In the genomic region with DNA sequence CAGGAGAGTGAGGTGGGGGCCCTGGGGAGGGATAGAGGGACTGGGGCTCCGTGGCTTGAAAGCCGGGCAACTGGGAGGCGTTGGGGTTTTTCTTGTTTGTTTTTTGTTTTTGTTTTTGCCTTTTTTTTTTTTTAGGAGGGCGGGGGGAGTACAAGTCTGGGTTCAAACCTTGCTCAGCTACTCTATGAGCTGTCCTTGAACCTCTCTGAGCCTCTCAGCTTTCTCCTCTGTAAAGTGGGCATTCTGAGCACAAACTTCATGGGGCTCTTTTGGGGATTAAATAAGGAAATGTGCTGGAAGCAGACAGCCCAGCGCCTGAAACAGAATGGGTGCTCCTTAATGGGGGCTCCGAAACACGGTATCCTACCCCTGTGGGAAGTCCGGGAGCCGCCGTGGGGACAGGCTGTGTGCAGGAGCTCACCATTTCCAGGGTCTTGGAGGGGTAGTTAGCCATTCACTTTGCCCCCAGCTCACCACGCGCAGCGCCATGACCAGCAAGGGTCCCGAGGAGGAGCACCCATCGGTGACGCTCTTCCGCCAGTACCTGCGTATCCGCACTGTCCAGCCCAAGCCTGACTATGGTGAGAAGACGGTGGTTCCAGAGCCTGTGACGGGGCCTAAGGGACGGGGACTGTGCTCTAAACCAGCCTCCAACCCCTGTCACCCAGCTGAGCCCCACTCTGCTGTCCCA, we compare ENCODE assay signal across 9 cellular contexts. TPM values are rescaled to one million over a fixed set of nuclear protein-coding genes. Genes with fewer than 3 reads are reported as not detected.
DNase-seq lines count a peak whose midpoint lies in the region; ATAC-seq, FAIRE-seq and TF ChIP-seq lines count a peak whose summit lies in the region.
"Had no signal": no experiment of that assay in that cellular context is flagged by ENCODE, and none has a peak within 500 bp of the region (broad histone marks: within the 10 kb centered on the region; RNA-seq: fewer than 3 reads in every experiment).

No MANE protein-coding gene starts in this region.

- peaks cover 8 to 37% (median 21%) of the 10 kb centered on the region in 4 donors for H3K4me1 Mint-ChIP-seq in CD4-positive, CD25-positive, alpha-beta regulatory T cell

- no peak for DNase-seq in CD4-positive, CD25-positive, alpha-beta regulatory T cell
- no peak for DNase-seq in PC-9
- no peak for DNase-seq in endothelial cell of umbilical vein (ENCODE audit: low read depth, low spot score)
- DNase-seq in NCI-H748 treated with DMSO at 0.1 percent for 48 hours (lab: John Stamatoyannopoulos, UW), result no peak
- no peak for DNase-seq in SW480 (ENCODE audit: low spot score)

- H3K79me2 ChIP-seq in PC-9 (ENCODE audit: low read depth) (0 out of 2 replicates have a peak, but pooled peaks cover 10% of the 10 kb centered on the region), endothelial cell of umbilical vein (ENCODE audit: control insufficient read depth, insufficient read depth, low read length) (no peaks in the 10 kb centered on the region)

- dilution Hi-C loops in endothelial cell of umbilical vein (cut with MboI; ENCODE audit: extremely low pct_ligation_motif_present, low sequenced_read_pairs), result no loop called here

- no peaks in the 10 kb centered on the region for H3K36me3 Mint-ChIP-seq in CD4-positive, CD25-positive, alpha-beta regulatory T cell

- TF ChIP-seq POLR2A in endothelial cell of umbilical vein (IDR thresholded peaks at IDR 0.05; ENCODE audit: low read depth, low read length), result no peak

- H4K20me1 ChIP-seq in PC-9 (ENCODE audit: insufficient read depth) (no peaks in the 10 kb centered on the region), endothelial cell of umbilical vein (replicated peaks; ENCODE audit: control insufficient read depth, extremely low read depth, insufficient read depth, low read length) (no peaks in the 10 kb centered on the region)

- H3K27ac ChIP-seq in CD4-positive, CD25-positive, alpha-beta regulatory T cell (ENCODE audit: insufficient read depth, low read length, poor library complexity, severe bottlenecking), result peak overlapping the region; percentile 85
- H3K27ac ChIP-seq in PC-9, result peak overlapping the region; percentile 89
- peak overlapping the region; percentile 39 for H3K27ac ChIP-seq in endothelial cell of umbilical vein (ENCODE audit: insufficient read depth, low read depth, low read length)

- intact Hi-C loops in PC-9 (cut with micrococcal nuclease; ENCODE audit: unreplicated experiment) (loop anchor here (2.0 kb wide), 1 partner anchor 41 kb away; the partner anchor contains the start of gene PARP3), endothelial cell of umbilical vein (cut with micrococcal nuclease) (loop anchor here (1.0 to 2.0 kb wide), 3 partner anchors 8 to 41 kb away; partner anchors contain the start of genes ABHD14A, PARP3 and RPL29)

- H3K9me2 ChIP-seq in PC-9 (ENCODE audit: insufficient read depth), result no peaks in the 10 kb centered on the region

- no peaks in the 10 kb centered on the region for H3K9me1 ChIP-seq in endothelial cell of umbilical vein (replicated peaks; ENCODE audit: control insufficient read depth, extremely low read depth, insufficient read depth, low read length)

- no peak overlapping the region for H3K4me3 ChIP-seq in CD4-positive, CD25-positive, alpha-beta regulatory T cell (ENCODE audit: low read depth, low read length)
- H3K4me3 ChIP-seq in PC-9 (peak overlapping the region; percentile 67), endothelial cell of umbilical vein (replicated peaks in 1 of 3; ENCODE audit: insufficient read depth in 1 of 3, low read depth in 1 of 3, low read length in 3 of 3) (peak overlapping the region; percentile 28 to 48 (median 39)), neuron (ENCODE audit: low read length) (peak overlapping the region; percentile 40)

- H3K4me2 ChIP-seq in PC-9, result peak overlapping the region; percentile 93
- peak overlapping the region; percentile 12 for H3K4me2 ChIP-seq in endothelial cell of umbilical vein (ENCODE audit: insufficient read depth, low read length)

- peaks cover 30% of the 10 kb centered on the region for H3K4me1 ChIP-seq in CD4-positive, CD25-positive, alpha-beta regulatory T cell (ENCODE audit: control insufficient read depth, insufficient read depth, low read length, poor library complexity, severe bottlenecking)
- H3K4me1 ChIP-seq in PC-9 (replicated peaks; ENCODE audit: insufficient read depth) (peaks cover 29% of the 10 kb centered on the region), endothelial cell of umbilical vein (ENCODE audit: control insufficient read depth, extremely low read depth, insufficient read depth, low read length) (peaks cover 14% of the 10 kb centered on the region), neuron (ENCODE audit: insufficient read depth, low read length) (peaks cover 10% of the 10 kb centered on the region)

- no peaks in the 10 kb centered on the region for H3K9me3 ChIP-seq in CD4-positive, CD25-positive, alpha-beta regulatory T cell (ENCODE audit: control insufficient read depth in 2 of 2, low read length in 2 of 2)
- H3K9me3 ChIP-seq in PC-9 (ENCODE audit: insufficient read depth, low read depth) (no peaks in the 10 kb centered on the region), endothelial cell of umbilical vein (replicated peaks; ENCODE audit: control insufficient read depth, insufficient read depth, low read length) (no peaks in the 10 kb centered on the region), neuron (ENCODE audit: low read length) (no peaks in the 10 kb centered on the region)

- TF ChIP-seq CTCF in PC-9 (conservative IDR thresholded peaks at IDR 0.05) (no peak), endothelial cell of umbilical vein (IDR thresholded peaks at IDR 0.05; ENCODE audit: extremely low read depth in 1 of 2, insufficient read depth in 1 of 2, low read depth in 1 of 2, low read length in 2 of 2) (no peak)

- BruUV-seq in PC-9 (replicated peaks; lab: Mats Ljungman, UMichigan) (TSS peak; percentile 86), endothelial cell of umbilical vein (replicated peaks; lab: Mats Ljungman, UMichigan) (TSS peak; percentile 73)

- H3F3A ChIP-seq in PC-9 (ENCODE audit: insufficient read depth, low read depth), result peaks cover 41% of the 10 kb centered on the region

- ATAC-seq in CD4-positive, CD25-positive, alpha-beta regulatory T cell (ENCODE audit: low read depth in 2 of 2), result peak; percentile 4 to 8
- no peak for ATAC-seq in HG03139 (IDR thresholded peaks at IDR 0.05; ENCODE audit: unreplicated experiment)
- ATAC-seq in HG03097 (IDR thresholded peaks at IDR 0.05; ENCODE audit: low FRiP score, unreplicated experiment), result no peak

- no peaks in the 10 kb centered on the region for H3K27me3 Mint-ChIP-seq in CD4-positive, CD25-positive, alpha-beta regulatory T cell

- POLR2A ChIA-PET in PC-9 (lab: Charles Lee; ENCODE audit: unreplicated experiment) (interaction anchor here (0.5 to 1.3 kb wide), 4 partner anchors 10 to 912 kb away, joined by 3 to 18 read pairs (median 6); partner anchors contain the start of genes ABHD14B and RPL29), endothelial cell of umbilical vein (lab: Charles Lee) (interaction anchor here (0.6 to 1.9 kb wide), 3 partner anchors 9 to 15 kb away, joined by 3 to 15 read pairs (median 3); partner anchors contain the start of gene RPL29)

- no peaks in the 10 kb centered on the region for H3K36me3 ChIP-seq in CD4-positive, CD25-positive, alpha-beta regulatory T cell (ENCODE audit: control insufficient read depth, insufficient read depth, low read length)
- H3K36me3 ChIP-seq in PC-9 (ENCODE audit: low read depth), result no peaks in the 10 kb centered on the region
- no peaks in the 10 kb centered on the region for H3K36me3 ChIP-seq in endothelial cell of umbilical vein (ENCODE audit: control insufficient read depth in 2 of 2, extremely low read depth in 1 of 2, insufficient read depth in 2 of 2, low read length in 2 of 2)
- H3K36me3 ChIP-seq in neuron (ENCODE audit: insufficient read depth, low read length), result peaks cover 5% of the 10 kb centered on the region

- H3K9ac ChIP-seq in endothelial cell of umbilical vein (replicated peaks; ENCODE audit: extremely low read depth, insufficient read depth, low read length), result peak overlapping the region; percentile 53

- CTCF ChIA-PET in PC-9 (lab: Charles Lee) (interaction anchor here (0.6 to 2.5 kb wide), 3 partner anchors 10 to 237 kb away, joined by 3 to 15 read pairs (median 9); partner anchors contain the start of genes ABHD14A and ABHD14B), endothelial cell of umbilical vein (lab: Charles Lee) (interaction anchor here (1.1 to 3.0 kb wide), 7 partner anchors 10 to 73 kb away, joined by 3 to 37 read pairs (median 7); partner anchors contain the start of genes ABHD14A, ABHD14B, DUSP7 and PCBP4)

- FAIRE-seq in endothelial cell of umbilical vein (lab: Jason Lieb, UNC), result no peak
- FAIRE-seq: TTC549 had no signal

- H2AFZ ChIP-seq in PC-9 (peak overlapping the region; percentile 80; the same call in 1 of the 2 replicates), endothelial cell of umbilical vein (ENCODE audit: low read depth, low read length) (peak overlapping the region; percentile 8), neuron (ENCODE audit: low read depth, low read length) (peak overlapping the region; percentile 54)

- no peaks in the 10 kb centered on the region for H3K27me3 ChIP-seq in CD4-positive, CD25-positive, alpha-beta regulatory T cell (ENCODE audit: control insufficient read depth, insufficient read depth, low read length)
- H3K27me3 ChIP-seq in PC-9 (ENCODE audit: insufficient read depth, low read depth) (no peaks in the 10 kb centered on the region), endothelial cell of umbilical vein (ENCODE audit: control insufficient read depth in 2 of 2, insufficient read depth in 2 of 2, low read length in 2 of 2) (no peaks in the 10 kb centered on the region), neuron (ENCODE audit: insufficient read depth, low read length) (no peaks in the 10 kb centered on the region)

- peak overlapping the region; percentile 89 to 98 (median 96) for H3K27ac Mint-ChIP-seq in CD4-positive, CD25-positive, alpha-beta regulatory T cell

- peak overlapping the region; percentile 93 to 95 (median 94) for H3K4me3 Mint-ChIP-seq in CD4-positive, CD25-positive, alpha-beta regulatory T cell

- H3K9me3 Mint-ChIP-seq in CD4-positive, CD25-positive, alpha-beta regulatory T cell, result peaks cover 0 to 1% (median 0%) of the 10 kb centered on the region in 7 donors

RNA-seq across cellular contexts. Expression of gene ACY1, which starts 0.4 kb away (rescaled TPM):
- 6.7 TPM for total RNA-seq in CD4-positive, CD25-positive, alpha-beta regulatory T cell
- polyA plus RNA-seq in CD4-positive, CD25-positive, alpha-beta regulatory T cell, result 10 to 100 TPM in 3 of 4 donors, 1 to 10 TPM in 1; 6.4 to 14.7 (median 11.3) TPM
- total RNA-seq in PC-9 (2021) (52.2 and 63.3 TPM in 2 replicates), endothelial cell of umbilical vein (12.3 and 13.4 TPM in 2 replicates)
- polyA plus RNA-seq in endothelial cell of umbilical vein, result 32.9 and 41.2 TPM in 2 replicates
- 19.2 and 21.5 TPM in 2 replicates for polyA plus RNA-seq in endothelial cell of umbilical vein (2011; cell fraction: cytosol; rRNA removed)
- polyA plus RNA-seq in endothelial cell of umbilical vein (2011; cell fraction: nucleus; rRNA removed), result 26.2 and 28.1 TPM in 2 replicates
- 14.0 and 23.9 TPM in 2 replicates for polyA plus RNA-seq in endothelial cell of umbilical vein (2012)
- 14.8 and 40.9 TPM in 2 replicates for polyA minus RNA-seq in endothelial cell of umbilical vein
- 32.8 TPM for polyA minus RNA-seq in endothelial cell of umbilical vein (2011; cell fraction: cytosol; rRNA and poly(A)+ RNA removed)
- 7.0 and 7.5 TPM in 2 replicates for polyA minus RNA-seq in endothelial cell of umbilical vein (2011; cell fraction: nucleus; rRNA and poly(A)+ RNA removed)

RNA-seq across cellular contexts. Expression of gene ABHD14A, which starts 8.9 kb away (rescaled TPM):
- total RNA-seq in CD4-positive, CD25-positive, alpha-beta regulatory T cell, result 12.7 TPM
- polyA plus RNA-seq in CD4-positive, CD25-positive, alpha-beta regulatory T cell, result 100 to 1,000 TPM in 2 of 4 donors, 10 to 100 TPM in 2; 91.0 to 137 (median 105) TPM
- total RNA-seq in PC-9 (2021) (7.1 and 9.9 TPM in 2 replicates), endothelial cell of umbilical vein (6.6 and 8.2 TPM in 2 replicates)
- polyA plus RNA-seq in endothelial cell of umbilical vein, result 23.7 and 30.6 TPM in 2 replicates
- 15.3 and 19.4 TPM in 2 replicates for polyA plus RNA-seq in endothelial cell of umbilical vein (2011; cell fraction: cytosol; rRNA removed)
- polyA plus RNA-seq in endothelial cell of umbilical vein (2011; cell fraction: nucleus; rRNA removed), result 5.9 and 6.3 TPM in 2 replicates
- 7.2 and 7.6 TPM in 2 replicates for polyA plus RNA-seq in endothelial cell of umbilical vein (2012)
- polyA minus RNA-seq in endothelial cell of umbilical vein, result 7.7 and 7.9 TPM in 2 replicates
- 16.3 TPM for polyA minus RNA-seq in endothelial cell of umbilical vein (2011; cell fraction: cytosol; rRNA and poly(A)+ RNA removed)
- 1.5 TPM in 1 of 2 replicates, not detected in the other for polyA minus RNA-seq in endothelial cell of umbilical vein (2011; cell fraction: nucleus; rRNA and poly(A)+ RNA removed)

RNA-seq across cellular contexts. Expression of gene ABHD14B, which starts 9.9 kb away (rescaled TPM):
- 45.1 TPM for total RNA-seq in CD4-positive, CD25-positive, alpha-beta regulatory T cell
- polyA plus RNA-seq in CD4-positive, CD25-positive, alpha-beta regulatory T cell, result 10 to 100 TPM; 60.3 to 86.1 (median 78.8) TPM
- total RNA-seq in PC-9 (2021) (63.2 and 64.4 TPM in 2 replicates), endothelial cell of umbilical vein (15.8 and 20.5 TPM in 2 replicates)
- 50.3 and 54.3 TPM in 2 replicates for polyA plus RNA-seq in endothelial cell of umbilical vein
- polyA plus RNA-seq in endothelial cell of umbilical vein (2011; cell fraction: cytosol; rRNA removed), result 27.3 and 28.0 TPM in 2 replicates
- polyA plus RNA-seq in endothelial cell of umbilical vein (2011; cell fraction: nucleus; rRNA removed), result 17.2 TPM in 2 replicates
- polyA plus RNA-seq in endothelial cell of umbilical vein (2012), result 25.0 and 34.4 TPM in 2 replicates
- 33.9 and 36.6 TPM in 2 replicates for polyA minus RNA-seq in endothelial cell of umbilical vein
- polyA minus RNA-seq in endothelial cell of umbilical vein (2011; cell fraction: cytosol; rRNA and poly(A)+ RNA removed), result 31.9 TPM
- polyA minus RNA-seq in endothelial cell of umbilical vein (2011; cell fraction: nucleus; rRNA and poly(A)+ RNA removed), result 5.6 and 8.2 TPM in 2 replicates

RNA-seq across cellular contexts. Expression of gene RPL29, which starts 12.0 kb away (rescaled TPM):
- total RNA-seq in CD4-positive, CD25-positive, alpha-beta regulatory T cell, result 1,128 TPM
- 1,000 to 10,000 TPM; 1,236 to 1,661 (median 1,413) TPM for polyA plus RNA-seq in CD4-positive, CD25-positive, alpha-beta regulatory T cell
- total RNA-seq in PC-9 (2021) (942 and 1,278 TPM in 2 replicates), endothelial cell of umbilical vein (1,127 and 1,236 TPM in 2 replicates)
- polyA plus RNA-seq in endothelial cell of umbilical vein, result 2,177 and 2,233 TPM in 2 replicates
- 2,878 and 3,285 TPM in 2 replicates for polyA plus RNA-seq in endothelial cell of umbilical vein (2011; cell fraction: cytosol; rRNA removed)
- polyA plus RNA-seq in endothelial cell of umbilical vein (2011; cell fraction: nucleus; rRNA removed), result 757 and 761 TPM in 2 replicates
- polyA plus RNA-seq in endothelial cell of umbilical vein (2012), result 1,767 and 2,009 TPM in 2 replicates
- 662 and 669 TPM in 2 replicates for polyA minus RNA-seq in endothelial cell of umbilical vein
- 1,316 TPM for polyA minus RNA-seq in endothelial cell of umbilical vein (2011; cell fraction: cytosol; rRNA and poly(A)+ RNA removed)
- polyA minus RNA-seq in endothelial cell of umbilical vein (2011; cell fraction: nucleus; rRNA and poly(A)+ RNA removed), result 163 and 166 TPM in 2 replicates

RNA-seq across cellular contexts. Expression of gene PCBP4, which starts 16.5 kb away (rescaled TPM):
- 24.6 TPM for total RNA-seq in CD4-positive, CD25-positive, alpha-beta regulatory T cell
- 10 to 100 TPM in 3 of 4 donors, 1 to 10 TPM in 1; 9.6 to 19.4 (median 12.9) TPM for polyA plus RNA-seq in CD4-positive, CD25-positive, alpha-beta regulatory T cell
- total RNA-seq in PC-9 (2021), result 14.7 and 17.9 TPM in 2 replicates
- total RNA-seq in endothelial cell of umbilical vein, result 42.7 and 46.5 TPM in 2 replicates
- 63.1 and 75.4 TPM in 2 replicates for polyA plus RNA-seq in endothelial cell of umbilical vein
- polyA plus RNA-seq in endothelial cell of umbilical vein (2011; cell fraction: cytosol; rRNA removed), result 36.6 and 47.2 TPM in 2 replicates
- 168 and 200 TPM in 2 replicates for polyA plus RNA-seq in endothelial cell of umbilical vein (2011; cell fraction: nucleus; rRNA removed)
- polyA plus RNA-seq in endothelial cell of umbilical vein (2012), result 33.7 and 41.7 TPM in 2 replicates
- polyA minus RNA-seq in endothelial cell of umbilical vein, result 27.4 and 28.6 TPM in 2 replicates
- polyA minus RNA-seq in endothelial cell of umbilical vein (2011; cell fraction: cytosol; rRNA and poly(A)+ RNA removed), result 8.5 TPM
- polyA minus RNA-seq in endothelial cell of umbilical vein (2011; cell fraction: nucleus; rRNA and poly(A)+ RNA removed), result 12.5 and 18.1 TPM in 2 replicates

Comparison
In these comparisons a context has a peak if more than half of its experiments do, and no peak if none do; other contexts are left out.
1. ATAC-seq: peak in CD4-positive, CD25-positive, alpha-beta regulatory T cell (2 of 2); none in HG03139 (single experiment) and HG03097 (single experiment).
2. H3K27ac ChIP-seq: peak in every context shown above with its lines; median percentile 89 in PC-9; 85 in CD4-positive, CD25-positive, alpha-beta regulatory T cell; 39 in endothelial cell of umbilical vein.
3. H2AFZ ChIP-seq: peak in every context shown above with its lines; median percentile 80 in PC-9; 54 in neuron; 8 in endothelial cell of umbilical vein.